Comparison of ENCODE assay signal across 1 cellular context in genomic region chr12:101001669-101002068, GRCh38.
TF ChIP-seq lines count a peak whose summit lies in the region.

No MANE protein-coding gene starts in this region.

TF ChIP-seq in GM12878, 131 proteins besides CTCF, POLR2A, EP300 and RAD21 (continued from another document):
- TF ChIP-seq ATF2 (IDR thresholded peaks at IDR 0.05; ENCODE audit: low read length), result peak; percentile 70
- TF ChIP-seq ASH2L (IDR thresholded peaks at IDR 0.05; ENCODE audit: borderline replicate concordance, low read depth), result no peak
- TF ChIP-seq PKNOX1 (IDR thresholded peaks at IDR 0.05), result peak; percentile 58
- TF ChIP-seq NFIC (IDR thresholded peaks at IDR 0.05; ENCODE audit: low read depth, low read length), result peak; percentile 74
- peak; percentile 57 for TF ChIP-seq MTA2 (IDR thresholded peaks at IDR 0.05; ENCODE audit: low read depth)
- TF ChIP-seq EZH2 (IDR thresholded peaks at IDR 0.05; ENCODE audit: borderline replicate concordance, control insufficient read depth, low read depth, low read length), result no peak
- TF ChIP-seq PAX5 (IDR thresholded peaks at IDR 0.05; ENCODE audit: borderline replicate concordance, low read depth, low read length), result peak; percentile 80; the same call in 1 of the 2 replicates
- no peak for TF ChIP-seq NRF1 (conservative IDR thresholded peaks at IDR 0.05; ENCODE audit: low read depth, low read length)
- peak; percentile 92 for TF ChIP-seq SPI1 (IDR thresholded peaks at IDR 0.05; ENCODE audit: borderline replicate concordance, insufficient read depth, low read depth, low read length)
- TF ChIP-seq CEBPB (IDR thresholded peaks at IDR 0.05; ENCODE audit: borderline replicate concordance in 1 of 2, low read depth in 2 of 2, low read length in 2 of 2), result 0 out of 4 replicates have a peak, but pooled peaks of 1 of the 2 experiments have one; percentile 26
- no peak for TF ChIP-seq E2F4 (IDR thresholded peaks at IDR 0.05; ENCODE audit: low read depth, low read length)
- no peak for TF ChIP-seq HDGF (IDR thresholded peaks at IDR 0.05)
- TF ChIP-seq MAX (IDR thresholded peaks at IDR 0.05; ENCODE audit: low read depth, low read length), result no peak
- TF ChIP-seq NR2C2 (IDR thresholded peaks at IDR 0.05; ENCODE audit: borderline replicate concordance, control insufficient read depth, insufficient read length, low read depth), result no peak
- no peak for TF ChIP-seq ZNF384 (IDR thresholded peaks at IDR 0.05; ENCODE audit: borderline replicate concordance, low read depth, low read length)
- no peak for TF ChIP-seq KDM1A (IDR thresholded peaks at IDR 0.05; ENCODE audit: borderline replicate concordance)
- no peak for TF ChIP-seq CUX1 (IDR thresholded peaks at IDR 0.05; ENCODE audit: insufficient replicate concordance, low read depth, low read length)
- TF ChIP-seq, protein P1, sequence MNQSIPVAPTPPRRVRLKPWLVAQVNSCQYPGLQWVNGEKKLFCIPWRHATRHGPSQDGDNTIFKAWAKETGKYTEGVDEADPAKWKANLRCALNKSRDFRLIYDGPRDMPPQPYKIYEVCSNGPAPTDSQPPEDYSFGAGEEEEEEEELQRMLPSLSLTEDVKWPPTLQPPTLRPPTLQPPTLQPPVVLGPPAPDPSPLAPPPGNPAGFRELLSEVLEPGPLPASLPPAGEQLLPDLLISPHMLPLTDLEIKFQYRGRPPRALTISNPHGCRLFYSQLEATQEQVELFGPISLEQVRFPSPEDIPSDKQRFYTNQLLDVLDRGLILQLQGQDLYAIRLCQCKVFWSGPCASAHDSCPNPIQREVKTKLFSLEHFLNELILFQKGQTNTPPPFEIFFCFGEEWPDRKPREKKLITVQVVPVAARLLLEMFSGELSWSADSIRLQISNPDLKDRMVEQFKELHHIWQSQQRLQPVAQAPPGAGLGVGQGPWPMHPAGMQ (IDR thresholded peaks at IDR 0.05; ENCODE audit: borderline replicate concordance), result no peak
- TF ChIP-seq POU2F2 (IDR thresholded peaks at IDR 0.05; ENCODE audit: borderline replicate concordance, low read depth, low read length), result no peak
- no peak for TF ChIP-seq ATF3 (IDR thresholded peaks at IDR 0.05; ENCODE audit: borderline replicate concordance, extremely low read depth, low read depth, low read length)
- TF ChIP-seq ETV6 (conservative IDR thresholded peaks at IDR 0.05 in 1 of 2, IDR thresholded peaks at IDR 0.05 in 1 of 2; ENCODE audit: borderline replicate concordance in 1 of 2, low read depth in 1 of 2), result no peak
- TF ChIP-seq MEF2A (IDR thresholded peaks at IDR 0.05; ENCODE audit: insufficient read depth, low read depth, low read length), result no peak
- TF ChIP-seq NR2F1 (conservative IDR thresholded peaks at IDR 0.05), result peak; percentile 25; the same call in 1 of the 2 replicates
- TF ChIP-seq BHLHE40 (IDR thresholded peaks at IDR 0.05; ENCODE audit: borderline replicate concordance in 1 of 2, low read depth in 2 of 2, low read length in 1 of 2), result 0 out of 4 replicates have a peak, but pooled peaks of 1 of the 2 experiments have one; percentile 9
